In the genomic region with DNA sequence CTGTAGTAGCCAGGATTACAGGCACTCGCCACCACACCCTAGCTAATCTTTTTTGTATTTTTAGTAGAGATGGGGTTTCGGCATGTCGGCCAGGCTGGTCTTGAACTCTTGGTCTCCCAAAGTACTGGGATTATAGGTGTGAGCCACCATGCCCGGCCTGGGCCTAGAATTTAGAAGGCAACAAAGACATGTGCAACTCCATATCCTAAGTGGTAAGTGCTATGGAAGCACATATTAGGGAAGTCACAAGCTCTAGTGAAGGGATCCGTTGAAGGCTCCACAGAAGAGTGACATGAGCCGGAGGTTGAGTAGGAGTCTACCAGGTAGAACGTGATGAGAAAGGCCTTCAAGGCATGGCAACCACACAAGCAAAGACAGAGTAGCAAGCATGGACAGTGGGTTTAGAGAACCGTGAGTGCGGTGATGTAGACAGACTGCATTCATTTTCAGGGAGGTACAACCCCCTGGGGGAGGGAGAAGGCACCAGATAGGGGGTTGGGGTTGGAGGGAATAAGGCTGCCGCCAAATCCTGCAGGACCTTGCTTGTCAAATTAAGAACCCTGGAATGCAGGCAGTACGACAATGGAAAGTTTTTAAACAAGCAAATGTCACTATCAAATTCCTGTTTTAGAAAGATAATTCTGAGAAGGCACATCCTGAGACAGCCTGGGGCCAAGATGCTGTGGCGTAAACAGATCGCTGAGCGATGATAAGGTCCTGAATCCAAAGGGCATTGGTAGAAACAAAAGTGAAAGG, we compare ENCODE assay signal across 1 cellular context.
A peak's percentile ranks its signal among the peaks of the same experiment; 100 is the strongest.
TF ChIP-seq lines count a peak whose summit lies in the region.

No MANE protein-coding gene starts in this region.

TF ChIP-seq in HepG2, 621 proteins besides CTCF, POLR2A, EP300 and RAD21 (continued from another document):
- no peak for TF ChIP-seq CENPBD1 (CRISPR knock-in tag; IDR thresholded peaks at IDR 0.05; ENCODE audit: borderline replicate concordance, low read depth)
- TF ChIP-seq, protein P1, sequence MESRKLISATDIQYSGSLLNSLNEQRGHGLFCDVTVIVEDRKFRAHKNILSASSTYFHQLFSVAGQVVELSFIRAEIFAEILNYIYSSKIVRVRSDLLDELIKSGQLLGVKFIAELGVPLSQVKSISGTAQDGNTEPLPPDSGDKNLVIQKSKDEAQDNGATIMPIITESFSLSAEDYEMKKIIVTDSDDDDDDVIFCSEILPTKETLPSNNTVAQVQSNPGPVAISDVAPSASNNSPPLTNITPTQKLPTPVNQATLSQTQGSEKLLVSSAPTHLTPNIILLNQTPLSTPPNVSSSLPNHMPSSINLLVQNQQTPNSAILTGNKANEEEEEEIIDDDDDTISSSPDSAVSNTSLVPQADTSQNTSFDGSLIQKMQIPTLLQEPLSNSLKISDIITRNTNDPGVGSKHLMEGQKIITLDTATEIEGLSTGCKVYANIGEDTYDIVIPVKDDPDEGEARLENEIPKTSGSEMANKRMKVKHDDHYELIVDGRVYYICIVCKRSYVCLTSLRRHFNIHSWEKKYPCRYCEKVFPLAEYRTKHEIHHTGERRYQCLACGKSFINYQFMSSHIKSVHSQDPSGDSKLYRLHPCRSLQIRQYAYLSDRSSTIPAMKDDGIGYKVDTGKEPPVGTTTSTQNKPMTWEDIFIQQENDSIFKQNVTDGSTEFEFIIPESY (CRISPR knock-in tag; IDR thresholded peaks at IDR 0.05), result peak; percentile 96
- TF ChIP-seq HNF4A (CRISPR knock-in tag; IDR thresholded peaks at IDR 0.05), result peak; percentile 65; the same call in 1 of the 2 replicates
- TF ChIP-seq ZNF335 (CRISPR knock-in tag; IDR thresholded peaks at IDR 0.05), result peak; percentile 98
- TF ChIP-seq GATAD2A (CRISPR knock-in tag; IDR thresholded peaks at IDR 0.05), result peak; percentile 46; the same call in 1 of the 2 replicates
- TF ChIP-seq, protein P2, sequence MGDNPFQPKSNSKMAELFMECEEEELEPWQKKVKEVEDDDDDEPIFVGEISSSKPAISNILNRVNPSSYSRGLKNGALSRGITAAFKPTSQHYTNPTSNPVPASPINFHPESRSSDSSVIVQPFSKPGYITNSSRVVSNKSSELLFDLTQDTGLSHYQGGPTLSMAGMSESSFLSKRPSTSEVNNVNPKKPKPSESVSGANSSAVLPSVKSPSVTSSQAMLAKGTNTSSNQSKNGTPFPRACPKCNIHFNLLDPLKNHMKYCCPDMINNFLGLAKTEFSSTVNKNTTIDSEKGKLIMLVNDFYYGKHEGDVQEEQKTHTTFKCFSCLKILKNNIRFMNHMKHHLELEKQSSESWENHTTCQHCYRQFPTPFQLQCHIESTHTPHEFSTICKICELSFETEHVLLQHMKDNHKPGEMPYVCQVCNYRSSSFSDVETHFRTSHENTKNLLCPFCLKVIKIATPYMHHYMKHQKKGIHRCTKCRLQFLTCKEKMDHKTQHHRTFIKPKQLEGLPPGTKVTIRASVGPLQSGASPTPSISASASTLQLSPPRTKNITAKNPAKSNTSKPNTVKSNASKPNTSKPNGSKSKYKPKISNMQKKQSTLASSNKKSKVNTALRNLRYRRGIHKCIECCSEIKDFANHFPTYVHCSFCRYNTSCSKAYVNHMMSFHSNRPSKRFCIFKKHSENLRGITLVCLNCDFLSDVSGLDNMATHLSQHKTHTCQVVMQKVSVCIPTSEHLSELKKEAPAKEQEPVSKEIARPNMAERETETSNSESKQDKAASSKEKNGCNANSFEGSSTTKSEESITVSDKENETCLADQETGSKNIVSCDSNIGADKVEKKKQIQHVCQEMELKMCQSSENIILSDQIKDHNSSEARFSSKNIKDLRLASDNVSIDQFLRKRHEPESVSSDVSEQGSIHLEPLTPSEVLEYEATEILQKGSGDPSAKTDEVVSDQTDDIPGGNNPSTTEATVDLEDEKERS (CRISPR knock-in tag; IDR thresholded peaks at IDR 0.05), result no peak
- peak; percentile 47; the same call in 1 of the 2 replicates for TF ChIP-seq ZMYM4 (CRISPR knock-in tag; IDR thresholded peaks at IDR 0.05)
- TF ChIP-seq POGZ (CRISPR knock-in tag; IDR thresholded peaks at IDR 0.05), result peak; percentile 61
- peak; percentile 17; the same call in 1 of the 2 replicates for TF ChIP-seq HNF4G (IDR thresholded peaks at IDR 0.05; ENCODE audit: borderline replicate concordance, low read depth, low read length)
- TF ChIP-seq HNF4G (CRISPR knock-in tag; IDR thresholded peaks at IDR 0.05; ENCODE audit: borderline replicate concordance, low read depth), result no peak
- TF ChIP-seq ZNF883 (CRISPR knock-in tag; IDR thresholded peaks at IDR 0.05; ENCODE audit: not compliant biosample characterization), result no peak
- no peak for TF ChIP-seq CREBL2 (CRISPR knock-in tag; IDR thresholded peaks at IDR 0.05; ENCODE audit: borderline replicate concordance)
- no peak for TF ChIP-seq NFIB (CRISPR knock-in tag; IDR thresholded peaks at IDR 0.05; ENCODE audit: borderline replicate concordance)
- no peak for TF ChIP-seq HOXA7 (CRISPR knock-in tag; IDR thresholded peaks at IDR 0.05)
- no peak for TF ChIP-seq SOX13 (IDR thresholded peaks at IDR 0.05)
- peak in 1 of 2 experiments; percentile 32; a peak in 1 of 4 replicates for TF ChIP-seq SOX13 (CRISPR knock-in tag; conservative IDR thresholded peaks at IDR 0.05 in 1 of 2, IDR thresholded peaks at IDR 0.05 in 1 of 2)
- TF ChIP-seq, protein P3, sequence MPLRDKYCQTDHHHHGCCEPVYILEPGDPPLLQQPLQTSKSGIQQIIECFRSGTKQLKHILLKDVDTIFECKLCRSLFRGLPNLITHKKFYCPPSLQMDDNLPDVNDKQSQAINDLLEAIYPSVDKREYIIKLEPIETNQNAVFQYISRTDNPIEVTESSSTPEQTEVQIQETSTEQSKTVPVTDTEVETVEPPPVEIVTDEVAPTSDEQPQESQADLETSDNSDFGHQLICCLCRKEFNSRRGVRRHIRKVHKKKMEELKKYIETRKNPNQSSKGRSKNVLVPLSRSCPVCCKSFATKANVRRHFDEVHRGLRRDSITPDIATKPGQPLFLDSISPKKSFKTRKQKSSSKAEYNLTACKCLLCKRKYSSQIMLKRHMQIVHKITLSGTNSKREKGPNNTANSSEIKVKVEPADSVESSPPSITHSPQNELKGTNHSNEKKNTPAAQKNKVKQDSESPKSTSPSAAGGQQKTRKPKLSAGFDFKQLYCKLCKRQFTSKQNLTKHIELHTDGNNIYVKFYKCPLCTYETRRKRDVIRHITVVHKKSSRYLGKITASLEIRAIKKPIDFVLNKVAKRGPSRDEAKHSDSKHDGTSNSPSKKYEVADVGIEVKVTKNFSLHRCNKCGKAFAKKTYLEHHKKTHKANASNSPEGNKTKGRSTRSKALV (CRISPR knock-in tag; IDR thresholded peaks at IDR 0.05), result no peak
- TF ChIP-seq KLF11 (CRISPR knock-in tag; IDR thresholded peaks at IDR 0.05), result no peak
- no peak for TF ChIP-seq CCAR2 (optimal IDR thresholded peaks at IDR 0.05; ENCODE audit: low read depth, low read length)
